In the genomic region with DNA sequence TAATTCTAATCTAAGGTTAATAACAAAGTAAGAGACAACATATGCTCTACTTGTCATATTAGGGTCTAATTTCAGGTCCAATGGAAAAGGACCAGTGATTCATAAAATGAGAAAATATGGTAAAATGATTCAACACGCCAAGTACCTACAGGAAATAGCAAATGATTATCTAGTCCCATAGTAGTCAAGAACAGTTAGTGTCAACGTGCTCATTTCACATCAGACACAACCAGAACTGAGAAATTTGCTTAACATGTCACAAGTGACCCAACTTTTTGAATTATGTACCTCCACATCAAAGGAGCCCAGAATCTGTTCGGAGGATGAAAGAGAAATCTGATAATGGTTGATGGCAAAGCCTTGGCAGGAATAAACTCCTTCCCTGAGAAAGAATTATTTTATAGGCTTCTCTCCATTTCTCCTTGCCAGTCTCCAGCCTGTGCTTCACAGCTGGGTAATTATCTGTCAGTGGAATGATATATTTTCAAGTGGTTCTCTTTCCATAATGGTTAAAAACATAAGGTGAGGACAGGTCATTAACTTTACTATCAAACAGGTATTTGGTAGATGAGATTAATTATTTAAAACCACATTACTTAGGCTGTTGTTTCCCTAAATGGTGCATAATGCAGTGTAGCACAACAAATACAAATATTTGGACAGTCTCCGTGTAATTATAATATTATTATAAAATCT, we compare ENCODE assay signal across 16 cellular contexts.
"Had no signal": no experiment of that assay in that cellular context is flagged by ENCODE, and none has a peak within 500 bp of the region (broad histone marks: within the 10 kb centered on the region; RNA-seq: fewer than 3 reads in every experiment).

No MANE protein-coding gene starts in this region.

- DNase-seq: activated CD4-positive, CD25-positive, alpha-beta regulatory T cell treated with anti-CD3 and anti-CD28 coated beads, Interleukin-2, amount 50 U/mL, for 72 hours; activated CD8-positive, alpha-beta memory T cell treated with anti-CD3 and anti-CD28 coated beads, Interleukin-2, amount 50 U/mL, for 4 hours; activated CD8-positive, alpha-beta T cell treated with anti-CD3 and anti-CD28 coated beads for 36 hours; activated naive CD4-positive, alpha-beta T cell treated with anti-CD3 and anti-CD28 coated beads for 36 hours; adrenal gland; caudate nucleus; colonic mucosa; effector CD8-positive, alpha-beta T cell; heart left ventricle; left lung; natural killer cell; nucleus accumbens; right cardiac atrium; small intestine; trophoblast cell had no signal

- FAIRE-seq: frontal cortex, small intestine had no signal

- H3K4me3 ChIP-seq: adrenal gland, colonic mucosa, heart left ventricle, left lung had no signal

- H3K9me3 ChIP-seq: adrenal gland, colonic mucosa, heart left ventricle, left lung had no signal

- H3K27me3 ChIP-seq: adrenal gland, colonic mucosa, heart left ventricle, left lung had no signal

- H3K36me3 ChIP-seq: adrenal gland, colonic mucosa had no signal

- H3K27ac ChIP-seq: adrenal gland, colonic mucosa, heart left ventricle, left lung had no signal

- ATAC-seq: activated CD8-positive, alpha-beta T cell treated with anti-CD3 and anti-CD28 coated beads for 36 hours; heart left ventricle; left lung; natural killer cell; right cardiac atrium had no signal

- H3K4me1 ChIP-seq: colonic mucosa, left lung had no signal
